26 cellular contexts compared by ENCODE assay signal in the genomic region with DNA sequence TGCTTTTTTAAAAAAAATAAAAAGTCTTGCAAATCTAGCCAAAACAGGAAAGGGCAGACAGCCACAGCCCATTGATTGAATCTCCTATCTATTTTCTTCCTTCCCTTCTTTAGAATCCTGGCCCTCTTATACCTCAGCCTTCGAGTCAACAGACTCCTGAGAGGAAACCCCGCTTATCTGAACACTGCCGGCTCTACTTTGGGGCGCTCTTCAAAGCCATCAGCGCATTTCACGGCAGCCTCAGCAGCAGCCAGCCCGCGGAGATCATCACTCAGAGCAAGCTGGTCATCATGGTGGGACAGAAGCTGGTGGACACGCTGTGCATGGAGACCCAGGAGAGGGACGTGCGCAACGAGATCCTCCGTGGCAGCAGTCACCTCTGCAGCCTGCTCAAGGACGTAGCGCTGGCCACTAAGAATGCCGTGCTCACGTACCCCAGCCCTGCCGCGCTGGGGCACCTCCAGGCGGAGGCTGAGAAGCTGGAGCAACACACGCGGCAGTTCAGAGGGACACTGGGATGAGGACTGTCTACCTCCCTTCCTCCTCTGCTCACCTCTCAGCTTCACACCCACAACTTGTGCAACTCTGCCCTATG. TPM values are rescaled to one million over a fixed set of nuclear protein-coding genes. Genes with fewer than 3 reads are reported as not detected.
DNase-seq lines count a peak whose midpoint lies in the region; ATAC-seq and TF ChIP-seq lines count a peak whose summit lies in the region.
"Had no signal": no experiment of that assay in that cellular context is flagged by ENCODE, and none has a peak within 500 bp of the region (broad histone marks: within the 10 kb centered on the region; RNA-seq: fewer than 3 reads in every experiment).

No MANE protein-coding gene starts in this region.

- in situ Hi-C loops in T47D (cut with HindIII; ENCODE audit: low pct_unique_long_range_greater_than_20kb, low sequenced_read_pairs): no loop called here

- H3K4me3 Mint-ChIP-seq in progenitor cell of endocrine pancreas (ENCODE audit: low read depth) (no peak overlapping the region), nephron progenitor cell (no peak overlapping the region)
- H3K4me3 Mint-ChIP-seq: activated T-cell treated with anti-CD3 and anti-CD28 coated beads, Interleukin-2, amount 50 U/mL, for 24 hours; brain; IgD-negative memory B cell; stimulated activated naive B cell treated with anti-CD40 and anti-IgM and Interleukin-4, amounts not matched to agents 10 μg/mL and 1 μg/mL and 100 μg/mL, for 72 hours had no signal

- peak; percentile 72 for ATAC-seq in RWPE2 (ENCODE audit: low read depth)
- ATAC-seq: activated CD4-positive, CD25-positive, alpha-beta regulatory T cell treated with anti-CD3 and anti-CD28 coated beads, Interleukin-2, amount 50 U/mL, for 24 hours; stimulated activated naive B cell treated with anti-CD40 and anti-IgM and Interleukin-4, amounts not matched to agents 10 μg/mL and 1 μg/mL and 100 μg/mL, for 72 hours had no signal

- no peak overlapping the region for H3K27ac ChIP-seq in breast epithelium
- no peak overlapping the region for H3K27ac ChIP-seq in RWPE2 (ENCODE audit: poor library complexity, severe bottlenecking)
- H3K27ac ChIP-seq: heart left ventricle, right atrium auricular region, spleen, vagina had no signal

- H3K27me3 ChIP-seq in breast epithelium (no peaks in the 10 kb centered on the region), RWPE2 (ENCODE audit: insufficient read depth, poor library complexity, severe bottlenecking) (peaks cover 7% of the 10 kb centered on the region)
- H3K27me3 ChIP-seq: heart left ventricle, right atrium auricular region, spleen, vagina had no signal

- TF ChIP-seq CTCF in breast epithelium (IDR thresholded peaks at IDR 0.05) (no peak), RWPE2 (IDR thresholded peaks at IDR 0.05; ENCODE audit: poor library complexity, severe bottlenecking) (no peak), progenitor cell of endocrine pancreas (IDR thresholded peaks at IDR 0.05; ENCODE audit: unreplicated experiment) (no peak), nephron progenitor cell (IDR thresholded peaks at IDR 0.05) (no peak)

- H3K4me1 ChIP-seq in breast epithelium (no peaks in the 10 kb centered on the region), RWPE2 (ENCODE audit: insufficient read depth, poor library complexity, severe bottlenecking) (no peaks in the 10 kb centered on the region)
- H3K4me1 ChIP-seq: right atrium auricular region, vagina had no signal

- no peak for TF ChIP-seq POLR2A in breast epithelium (IDR thresholded peaks at IDR 0.05)
- TF ChIP-seq POLR2A in erythroblast (IDR thresholded peaks at IDR 0.05; ENCODE audit: low read length): no peak

- H3K9me3 ChIP-seq in breast epithelium (no peaks in the 10 kb centered on the region), RWPE2 (ENCODE audit: severe bottlenecking) (no peaks in the 10 kb centered on the region)
- H3K9me3 ChIP-seq: heart left ventricle, right atrium auricular region, spleen, vagina had no signal

- H3K36me3 ChIP-seq in breast epithelium (no peaks in the 10 kb centered on the region), RWPE2 (ENCODE audit: low read depth) (no peaks in the 10 kb centered on the region)
- H3K36me3 ChIP-seq: right atrium auricular region, vagina had no signal

- H3K4me1 Mint-ChIP-seq in progenitor cell of endocrine pancreas (ENCODE audit: low read depth) (no peaks in the 10 kb centered on the region), nephron progenitor cell (no peaks in the 10 kb centered on the region)
- H3K4me1 Mint-ChIP-seq: brain had no signal

- H3K36me3 Mint-ChIP-seq in progenitor cell of endocrine pancreas (ENCODE audit: insufficient read depth) (no peaks in the 10 kb centered on the region), nephron progenitor cell (ENCODE audit: low read depth) (no peaks in the 10 kb centered on the region)
- H3K36me3 Mint-ChIP-seq: brain; IgD-negative memory B cell; stimulated activated naive B cell treated with anti-CD40 and anti-IgM and Interleukin-4, amounts not matched to agents 10 μg/mL and 1 μg/mL and 100 μg/mL, for 72 hours had no signal

- intact Hi-C loops in breast epithelium (cut with DNase I; ENCODE audit: low total_unique reads): no loop called here

- H3K4me3 ChIP-seq in breast epithelium (no peak overlapping the region), RWPE2 (ENCODE audit: severe bottlenecking) (peak overlapping the region; percentile 3)
- H3K4me3 ChIP-seq: heart left ventricle, right atrium auricular region, spleen, vagina had no signal

- H3K9me3 Mint-ChIP-seq in progenitor cell of endocrine pancreas (ENCODE audit: low read depth) (no peaks in the 10 kb centered on the region), nephron progenitor cell (no peaks in the 10 kb centered on the region)
- H3K9me3 Mint-ChIP-seq: activated T-cell treated with anti-CD3 and anti-CD28 coated beads, Interleukin-2, amount 50 U/mL, for 24 hours; brain; IgD-negative memory B cell; stimulated activated naive B cell treated with anti-CD40 and anti-IgM and Interleukin-4, amounts not matched to agents 10 μg/mL and 1 μg/mL and 100 μg/mL, for 72 hours had no signal

- DNase-seq in T47D (ENCODE audit: low read depth in 1 of 2, low spot score in 1 of 2) (peak; percentile 36 to 56), breast epithelium (ENCODE audit: low spot score in 2 of 2) (no peak), RWPE2 (ENCODE audit: low spot score) (no peak), erythroblast (lab: John Stamatoyannopoulos, UW) (peak; percentile 14 to 56), progenitor cell of endocrine pancreas (ENCODE audit: low spot score, unreplicated experiment) (no peak), nephron progenitor cell (no peak), pons (ENCODE audit: low spot score) (no peak), DMS53 (lab: John Stamatoyannopoulos, UW) (no peak)
- DNase-seq: activated CD8-positive, alpha-beta memory T cell treated with anti-CD3 and anti-CD28 coated beads for 24 hours; activated T-cell treated with anti-CD3 and anti-CD28 coated beads, Interleukin-2, amount 50 U/mL, for 24 hours; C1 segment of cervical spinal cord; effector CD4-positive, alpha-beta T cell; foreskin fibroblast; heart left ventricle; mesenchymal stem cell; NCI-H2081 treated with DMSO at 0.1 percent for 48 hours; NCI-H510A; spleen; stimulated activated CD4-positive, alpha-beta T cell treated with anti-CD3 and anti-CD28 coated beads, Interleukin-2, amount 100 ng/mL, for 48 hours; stimulated activated naive B cell treated with anti-CD40 and anti-IgM and Interleukin-4, amounts not matched to agents 10 μg/mL and 1 μg/mL and 100 μg/mL, for 72 hours; T-helper 9 cell had no signal

- H3K27ac Mint-ChIP-seq in progenitor cell of endocrine pancreas (no peak overlapping the region), nephron progenitor cell (no peak overlapping the region)
- H3K27ac Mint-ChIP-seq: activated T-cell treated with anti-CD3 and anti-CD28 coated beads, Interleukin-2, amount 50 U/mL, for 24 hours; brain; stimulated activated naive B cell treated with anti-CD40 and anti-IgM and Interleukin-4, amounts not matched to agents 10 μg/mL and 1 μg/mL and 100 μg/mL, for 72 hours had no signal

- H3K27me3 Mint-ChIP-seq in progenitor cell of endocrine pancreas (peaks cover 26% of the 10 kb centered on the region), nephron progenitor cell (ENCODE audit: low read depth, poor library complexity) (peaks cover 68% of the 10 kb centered on the region)
- H3K27me3 Mint-ChIP-seq: activated T-cell treated with anti-CD3 and anti-CD28 coated beads, Interleukin-2, amount 50 U/mL, for 24 hours; IgD-negative memory B cell; stimulated activated naive B cell treated with anti-CD40 and anti-IgM and Interleukin-4, amounts not matched to agents 10 μg/mL and 1 μg/mL and 100 μg/mL, for 72 hours had no signal

RNA-seq across cellular contexts. Expression of a gene that starts 10.1 kb away (rescaled TPM):
- total RNA-seq in breast epithelium (10 to 100 TPM; 58.0 to 80.0 (median 66.3) TPM), progenitor cell of endocrine pancreas (62.6 and 65.5 TPM in 2 replicates)

RNA-seq across cellular contexts. Expression of a gene that starts 46.3 kb away (rescaled TPM):
- total RNA-seq in breast epithelium: 1 to 10 TPM; 1.6 to 3.4 (median 2.2) TPM
- total RNA-seq in progenitor cell of endocrine pancreas: 0.09 and 0.26 TPM in 2 replicates

Comparison
In these comparisons a context has a peak if more than half of its experiments do, and no peak if none do; other contexts are left out.
1. DNase-seq: peak in T47D (2 of 2) and erythroblast (2 of 2); none in breast epithelium (0 of 2), RWPE2 (single experiment), progenitor cell of endocrine pancreas (single experiment), nephron progenitor cell (single experiment), pons (single experiment) and DMS53 (single experiment).